ENCODE assay signal across 2 cellular contexts in genomic region chr12:76332606-76333005, GRCh38.
TF ChIP-seq lines count a peak whose summit lies in the region.

No MANE protein-coding gene starts in this region.

TF ChIP-seq in HCT116, 20 proteins besides CTCF, POLR2A, EP300 and RAD21 (continued from another document):
- TF ChIP-seq ZBTB33 (IDR thresholded peaks at IDR 0.05; ENCODE audit: extremely low read depth, insufficient replicate concordance, low read length): no peak
- no peak for TF ChIP-seq SIN3A (IDR thresholded peaks at IDR 0.05; ENCODE audit: low read depth)
- TF ChIP-seq EZH2phosphoT487 (IDR thresholded peaks at IDR 0.05; ENCODE audit: borderline replicate concordance): no peak
- no peak for TF ChIP-seq ZFX (IDR thresholded peaks at IDR 0.05)
- no peak for TF ChIP-seq TCF7L2 (IDR thresholded peaks at IDR 0.05; ENCODE audit: borderline replicate concordance, extremely low read depth, insufficient read depth, insufficient read length)
- TF ChIP-seq FOSL1 (IDR thresholded peaks at IDR 0.05; ENCODE audit: low read depth): no peak
- TF ChIP-seq MAX (IDR thresholded peaks at IDR 0.05): no peak
- no peak for TF ChIP-seq POLR2AphosphoS5 (IDR thresholded peaks at IDR 0.05; ENCODE audit: low read depth, low read length)
- no peak for TF ChIP-seq ATF3 (IDR thresholded peaks at IDR 0.05)
- no peak for TF ChIP-seq EZH2 (IDR thresholded peaks at IDR 0.05)
- no peak for TF ChIP-seq JUND (IDR thresholded peaks at IDR 0.05)
- no peak for TF ChIP-seq EGR1 (IDR thresholded peaks at IDR 0.05; ENCODE audit: low read depth)
- no peak for TF ChIP-seq REST (IDR thresholded peaks at IDR 0.05; ENCODE audit: low read depth)
- TF ChIP-seq CBX3 (IDR thresholded peaks at IDR 0.05; ENCODE audit: low read depth): no peak
- no peak for TF ChIP-seq CEBPB (IDR thresholded peaks at IDR 0.05; ENCODE audit: low read depth)
- no peak for TF ChIP-seq YY1 (IDR thresholded peaks at IDR 0.05; ENCODE audit: extremely low read depth, insufficient replicate concordance, low read depth, low read length)

TF ChIP-seq in K562, 482 proteins besides CTCF, POLR2A, EP300 and RAD21 (continued from another document):
- TF ChIP-seq CBFA2T2 (conservative IDR thresholded peaks at IDR 0.05) (peak; percentile 34; the same call in 1 of the 2 replicates), EHMT2 (IDR thresholded peaks at IDR 0.05) (no peak), ZEB2 (IDR thresholded peaks at IDR 0.05) (0 out of 2 replicates have a peak, but pooled peaks have one; percentile 31), KAT7 (CRISPR knock-in tag; IDR thresholded peaks at IDR 0.05; ENCODE audit: borderline replicate concordance) (no peak), TCF3 (CRISPR knock-in tag; IDR thresholded peaks at IDR 0.05) (peak; percentile 72), ARID1B (IDR thresholded peaks at IDR 0.05) (peak; percentile 64), MEIS2 (IDR thresholded peaks at IDR 0.05; ENCODE audit: partially characterized antibody) (peak; percentile 67), DACH1 (IDR thresholded peaks at IDR 0.05; ENCODE audit: partially characterized antibody) (no peak), NFIC (IDR thresholded peaks at IDR 0.05) (peak; percentile 45), TEAD4 (IDR thresholded peaks at IDR 0.05; ENCODE audit: low read length) (0 out of 2 replicates have a peak, but pooled peaks have one; percentile 43), TEAD4 (CRISPR knock-in tag; IDR thresholded peaks at IDR 0.05; ENCODE audit: borderline replicate concordance) (no peak)
- TF ChIP-seq, protein P1, sequence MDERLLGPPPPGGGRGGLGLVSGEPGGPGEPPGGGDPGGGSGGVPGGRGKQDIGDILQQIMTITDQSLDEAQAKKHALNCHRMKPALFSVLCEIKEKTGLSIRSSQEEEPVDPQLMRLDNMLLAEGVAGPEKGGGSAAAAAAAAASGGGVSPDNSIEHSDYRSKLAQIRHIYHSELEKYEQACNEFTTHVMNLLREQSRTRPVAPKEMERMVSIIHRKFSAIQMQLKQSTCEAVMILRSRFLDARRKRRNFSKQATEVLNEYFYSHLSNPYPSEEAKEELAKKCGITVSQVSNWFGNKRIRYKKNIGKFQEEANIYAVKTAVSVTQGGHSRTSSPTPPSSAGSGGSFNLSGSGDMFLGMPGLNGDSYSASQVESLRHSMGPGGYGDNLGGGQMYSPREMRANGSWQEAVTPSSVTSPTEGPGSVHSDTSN (CRISPR knock-in tag; IDR thresholded peaks at IDR 0.05; ENCODE audit: low read depth): no peak
- TF ChIP-seq, protein P1 (tag; conservative IDR thresholded peaks at IDR 0.05; ENCODE audit: low read depth): 0 out of 2 replicates have a peak, but pooled peaks have one; percentile 40
TF ChIP-seq in K562: peak in this region for 12.
